8 cellular contexts compared by ENCODE assay signal in genomic region chr10:73873843-73874215, GRCh38. TPM values are rescaled to one million over a fixed set of nuclear protein-coding genes. Genes with fewer than 3 reads are reported as not detected.
DNase-seq lines count a peak whose midpoint lies in the region; ATAC-seq and TF ChIP-seq lines count a peak whose summit lies in the region.

No MANE protein-coding gene starts in this region.

- DNase-seq in central memory CD8-positive, alpha-beta T cell (ENCODE audit: low spot score in 2 of 2) = no peak
- DNase-seq in natural killer cell (no peak), amniotic stem cell (lab: John Stamatoyannopoulos, UW) (no peak)

- peaks cover 42% of the 10 kb centered on the region for H3K36me3 ChIP-seq in KOPT-K1 (ENCODE audit: insufficient read depth, low read length)

- H3K9me3 Mint-ChIP-seq in central memory CD8-positive, alpha-beta T cell = no peaks in the 10 kb centered on the region
- H3K9me3 Mint-ChIP-seq in natural killer cell = no peaks in the 10 kb centered on the region

- peaks cover 47% of the 10 kb centered on the region for H3K4me1 Mint-ChIP-seq in central memory CD8-positive, alpha-beta T cell
- H3K4me1 Mint-ChIP-seq in natural killer cell = peaks cover 44 to 53% of the 10 kb centered on the region in 2 donors

- peak overlapping the region; percentile 58 for H3K27ac ChIP-seq in KOPT-K1 (ENCODE audit: low read depth, low read length, poor library complexity, severe bottlenecking)

- no peaks in the 10 kb centered on the region for H3K9me3 ChIP-seq in KOPT-K1 (ENCODE audit: insufficient read depth, low read length, poor library complexity, severe bottlenecking)

- no peaks in the 10 kb centered on the region for H3K27me3 Mint-ChIP-seq in central memory CD8-positive, alpha-beta T cell
- H3K27me3 Mint-ChIP-seq in natural killer cell (ENCODE audit: low read depth in 2 of 2) = peaks cover 0 to 5% of the 10 kb centered on the region in 2 donors

- TF ChIP-seq CTCF in natural killer cell (IDR thresholded peaks at IDR 0.05) = no peak

- peak overlapping the region; percentile 79 for H3K4me3 Mint-ChIP-seq in central memory CD8-positive, alpha-beta T cell
- peak overlapping the region; percentile 35 for H3K4me3 Mint-ChIP-seq in natural killer cell

- H3K36me3 Mint-ChIP-seq in central memory CD8-positive, alpha-beta T cell (ENCODE audit: insufficient read depth) = peaks cover 24% of the 10 kb centered on the region
- H3K36me3 Mint-ChIP-seq in natural killer cell = no peaks in the 10 kb centered on the region

- no peak overlapping the region for H3K27ac Mint-ChIP-seq in central memory CD8-positive, alpha-beta T cell (ENCODE audit: low read depth)
- H3K27ac Mint-ChIP-seq in natural killer cell = peak overlapping the region in 1 of 2 donors; percentile 84

- intact Hi-C loops in natural killer cell (cut with micrococcal nuclease) = loop anchor here (10.0 kb wide), 1 partner anchor 379 kb away; the partner anchor contains the start of gene PPP3CB

- peak; percentile 9 for ATAC-seq in GM18511 (IDR thresholded peaks at IDR 0.05; ENCODE audit: unreplicated experiment)
- no peak for ATAC-seq in central memory CD8-positive, alpha-beta T cell (replicated peaks; ENCODE audit: extremely low read depth, poor library complexity, severe bottlenecking)
- ATAC-seq in natural killer cell = no peak
- no peak for ATAC-seq in HG03139 (IDR thresholded peaks at IDR 0.05; ENCODE audit: unreplicated experiment)
- ATAC-seq in GM21390 (IDR thresholded peaks at IDR 0.05; ENCODE audit: unreplicated experiment) = no peak
- ATAC-seq in HG03175 (IDR thresholded peaks at IDR 0.05; ENCODE audit: unreplicated experiment) = no peak

RNA-seq across cellular contexts. Expression of gene CAMK2G, which starts 0.5 kb away (rescaled TPM):
- 10 to 100 TPM; 53.6 to 73.8 (median 62.3) TPM for total RNA-seq in natural killer cell

RNA-seq across cellular contexts. Expression of gene PLAU, which starts 37.1 kb away (rescaled TPM):
- 1 to 10 TPM in 1 of 3 donors, under 1 TPM in 2; 0.12 to 1.6 (median 0.32) TPM for total RNA-seq in natural killer cell
